Comparison of ENCODE assay signal across 8 cellular contexts in genomic region chr14:21476925-21477681, GRCh38. TPM values are rescaled to one million over a fixed set of nuclear protein-coding genes. Genes with fewer than 3 reads are reported as not detected.
A peak's percentile ranks its signal among the peaks of the same experiment; 100 is the strongest.
DNase-seq lines count a peak whose midpoint lies in the region; ATAC-seq and FAIRE-seq lines count a peak whose summit lies in the region.

TSS of gene RAB2B (minus strand) at chr14:21476959. CDS start at chr14:21476872, 87 bp downstream.
TSS of gene TOX4 (plus strand) at chr14:21477195. CDS start at chr14:21477279, 84 bp downstream.

- peak within 1 kb of the TSS; percentile 98 for H3K4me3 ChIP-seq in iPS-15b (ENCODE audit: low read depth, low read length)
- H3K4me3 ChIP-seq in skeletal muscle satellite cell (ENCODE audit: low read length) = peak within 1 kb of the TSS; percentile 79

- peak within 1 kb of the TSS; percentile 92 for H3K9ac ChIP-seq in iPS-15b (ENCODE audit: low read depth, low read length)
- H3K9ac ChIP-seq in skeletal muscle satellite cell (ENCODE audit: low read depth, low read length) = peak within 1 kb of the TSS; percentile 90

- H3K4me2 ChIP-seq in skeletal muscle satellite cell (ENCODE audit: low read length) = peak within 1 kb of the TSS; percentile 98

- H3K9me3 ChIP-seq in iPS-15b (ENCODE audit: control insufficient read depth, insufficient read depth, low read length) = no peaks in the 10 kb centered on the region
- H3K9me3 ChIP-seq in skeletal muscle satellite cell (replicated peaks; ENCODE audit: low read length) = no peaks in the 10 kb centered on the region

- H3K36me3 ChIP-seq in iPS-15b (ENCODE audit: control insufficient read depth, insufficient read depth, low read length) (peaks cover 4% of the 10 kb centered on the region), skeletal muscle satellite cell (ENCODE audit: insufficient read depth, low read length) (peaks cover 13% of the 10 kb centered on the region)

- H3K4me1 ChIP-seq in iPS-15b (ENCODE audit: control insufficient read depth, insufficient read depth, low read length) (peaks cover 3% of the 10 kb centered on the region), skeletal muscle satellite cell (ENCODE audit: control insufficient read depth, insufficient read depth, low read length) (peaks cover 14% of the 10 kb centered on the region)

- peak; percentile 83 for FAIRE-seq in TTC549 (lab: Jason Lieb, UNC)

- no peaks in the 10 kb centered on the region for H3K27me3 ChIP-seq in iPS-15b (ENCODE audit: control insufficient read depth, insufficient read depth, low read length)
- no peaks in the 10 kb centered on the region for H3K27me3 ChIP-seq in skeletal muscle satellite cell (ENCODE audit: control insufficient read depth, insufficient read depth, low read length)

- DNase-seq in A172 (ENCODE audit: low spot score) = peak; percentile 94
- DNase-seq in NCI-H2107 (lab: John Stamatoyannopoulos, UW) = peak; percentile 99
- DNase-seq in brain pericyte (ENCODE audit: low read depth, low spot score) = peak; percentile 95

- ATAC-seq in GM18517 (IDR thresholded peaks at IDR 0.05; ENCODE audit: unreplicated experiment) (peak; percentile 97), HG03060 (IDR thresholded peaks at IDR 0.05; ENCODE audit: low read depth, unreplicated experiment) (peak; percentile 99)

RNA-seq across cellular contexts. Expression of gene RAB2B, which starts in this region (rescaled TPM):
- 9.2 and 9.4 TPM in 2 replicates for total RNA-seq in A172 (2014; rRNA removed; shearing (Covaris generic))
- total RNA-seq in skeletal muscle satellite cell (2012; rRNA removed) = 12.4 and 16.8 TPM in 2 replicates

RNA-seq across cellular contexts. Expression of gene TOX4, which starts in this region (rescaled TPM):
- total RNA-seq in A172 (2014; rRNA removed; shearing (Covaris generic)) = 14.6 and 30.5 TPM in 2 replicates
- 23.3 and 25.1 TPM in 2 replicates for total RNA-seq in skeletal muscle satellite cell (2012; rRNA removed)

Comparison
In these comparisons a context has a peak if more than half of its experiments do, and no peak if none do; other contexts are left out.
1. Peak in every context shown above with its lines: DNase-seq, ATAC-seq and H3K4me3 ChIP-seq.